ENCODE assay signal across 21 cellular contexts in the genomic region with DNA sequence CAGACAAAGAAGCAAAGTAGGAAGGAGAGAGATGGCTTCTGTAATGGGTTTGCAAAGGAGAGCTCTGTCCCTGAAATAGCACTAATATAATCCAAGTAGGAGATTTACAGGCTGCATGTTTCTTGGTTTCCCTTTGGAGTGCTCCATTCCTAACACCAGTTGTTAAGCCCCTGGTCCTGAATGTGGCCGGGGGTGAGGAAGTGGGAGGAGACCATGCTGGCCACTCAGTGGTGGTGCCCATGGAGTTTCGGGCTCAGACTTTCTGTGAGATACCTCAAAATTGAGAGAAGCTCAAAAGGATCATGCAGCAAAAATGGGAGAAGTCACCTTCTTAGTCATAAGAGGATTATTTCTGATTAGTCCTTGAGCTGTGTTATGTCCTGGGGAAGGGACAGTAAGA.
DNase-seq lines count a peak whose midpoint lies in the region; ATAC-seq, FAIRE-seq and TF ChIP-seq lines count a peak whose summit lies in the region.
"Had no signal": no experiment of that assay in that cellular context is flagged by ENCODE, and none has a peak within 500 bp of the region (broad histone marks: within the 10 kb centered on the region; RNA-seq: fewer than 3 reads in every experiment).

No MANE protein-coding gene starts in this region.

- peak overlapping the region; percentile 92 for H3K27ac Mint-ChIP-seq in activated CD8-positive, alpha-beta memory T cell treated with anti-CD3 and anti-CD28 coated beads, Interleukin-2, amount 10 ng/mL, durations not matched to agents 7 days and 5 days
- peak overlapping the region; percentile 96 for H3K27ac Mint-ChIP-seq in activated naive CD8-positive, alpha-beta T cell
- peak overlapping the region; percentile 24 to 95 (median 86) for H3K27ac Mint-ChIP-seq in nephron
- H3K27ac Mint-ChIP-seq: H9, nephron progenitor cell had no signal

- no peak for TF ChIP-seq CTCF in nephron (IDR thresholded peaks at IDR 0.05; ENCODE audit: unreplicated experiment in 3 of 3)

- no peak for DNase-seq in activated CD8-positive, alpha-beta memory T cell treated with anti-CD3 and anti-CD28 coated beads, Interleukin-2, amount 10 ng/mL, durations not matched to agents 7 days and 5 days
- DNase-seq in activated CD8-positive, alpha-beta memory T cell treated with anti-CD3 and anti-CD28 coated beads, Interleukin-2, amount 50 U/mL, for 48 hours: no peak
- no peak for DNase-seq in GM12891 (ENCODE audit: insufficient read length, low spot score)
- no peak for DNase-seq in NAMALWA (ENCODE audit: low spot score)
- DNase-seq in NK-92 treated with Interleukin-12 subunit alpha and Interleukin-12 subunit beta, amount 100 ng/mL, for 24 hours (lab: John Stamatoyannopoulos, UW): no peak
- no peak for DNase-seq in DMS79 treated with DMSO at 0.1 percent for 48 hours (lab: John Stamatoyannopoulos, UW)
- DNase-seq: ACHN; EL; H9; head of caudate nucleus; KG1; lower lobe of right lung; NCI-H1048; NCI-H2029 treated with DMSO at 0.1 percent for 48 hours; NCI-H510A; nephron progenitor cell; stimulated activated naive CD4-positive, alpha-beta T cell treated with Interleukin-2 at 50 U/mL for 16 hours had no signal

- H3K27me3 Mint-ChIP-seq in activated CD8-positive, alpha-beta memory T cell treated with anti-CD3 and anti-CD28 coated beads, Interleukin-2, amount 10 ng/mL, durations not matched to agents 7 days and 5 days: no peaks in the 10 kb centered on the region
- no peaks in the 10 kb centered on the region for H3K27me3 Mint-ChIP-seq in activated naive CD8-positive, alpha-beta T cell
- H3K27me3 Mint-ChIP-seq in nephron (ENCODE audit: low read depth): no peaks in the 10 kb centered on the region

- no peaks in the 10 kb centered on the region for H3K9me3 Mint-ChIP-seq in activated CD8-positive, alpha-beta memory T cell treated with anti-CD3 and anti-CD28 coated beads, Interleukin-2, amount 10 ng/mL, durations not matched to agents 7 days and 5 days (ENCODE audit: low read depth)
- H3K9me3 Mint-ChIP-seq in activated naive CD8-positive, alpha-beta T cell (ENCODE audit: low read depth): no peaks in the 10 kb centered on the region
- no peaks in the 10 kb centered on the region for H3K9me3 Mint-ChIP-seq in nephron
- H3K9me3 Mint-ChIP-seq: H9, nephron progenitor cell had no signal

- peak overlapping the region; percentile 87 for H3K4me3 Mint-ChIP-seq in activated CD8-positive, alpha-beta memory T cell treated with anti-CD3 and anti-CD28 coated beads, Interleukin-2, amount 10 ng/mL, durations not matched to agents 7 days and 5 days
- peak overlapping the region; percentile 93 for H3K4me3 Mint-ChIP-seq in activated naive CD8-positive, alpha-beta T cell
- no peak overlapping the region for H3K4me3 Mint-ChIP-seq in nephron
- H3K4me3 Mint-ChIP-seq: H9, nephron progenitor cell had no signal

- TF ChIP-seq POLR2A in GM12891 (IDR thresholded peaks at IDR 0.05; ENCODE audit: low read depth, low read length): no peak

- ATAC-seq in activated CD8-positive, alpha-beta memory T cell treated with anti-CD3 and anti-CD28 coated beads, Interleukin-2, amount 10 ng/mL, durations not matched to agents 7 days and 5 days: no peak
- ATAC-seq: lower lobe of right lung had no signal

- peaks cover 25% of the 10 kb centered on the region for H3K4me1 Mint-ChIP-seq in activated CD8-positive, alpha-beta memory T cell treated with anti-CD3 and anti-CD28 coated beads, Interleukin-2, amount 10 ng/mL, durations not matched to agents 7 days and 5 days
- peaks cover 26% of the 10 kb centered on the region for H3K4me1 Mint-ChIP-seq in activated naive CD8-positive, alpha-beta T cell (ENCODE audit: low read depth)
- H3K4me1 Mint-ChIP-seq in nephron: peaks cover 52% of the 10 kb centered on the region

- FAIRE-seq in GM12891 (lab: Jason Lieb, UNC): peak; percentile 76
- FAIRE-seq: TTC549, urothelium cell line had no signal

- peaks cover 88% of the 10 kb centered on the region for H3K36me3 Mint-ChIP-seq in activated CD8-positive, alpha-beta memory T cell treated with anti-CD3 and anti-CD28 coated beads, Interleukin-2, amount 10 ng/mL, durations not matched to agents 7 days and 5 days
- peaks cover 30% of the 10 kb centered on the region for H3K36me3 Mint-ChIP-seq in activated naive CD8-positive, alpha-beta T cell
- H3K36me3 Mint-ChIP-seq in nephron (ENCODE audit: low read depth): no peaks in the 10 kb centered on the region

- CTCF ChIA-PET in activated CD8-positive, alpha-beta memory T cell treated with anti-CD3 and anti-CD28 coated beads, Interleukin-2, amount 10 ng/mL, durations not matched to agents 7 days and 5 days (lab: Charles Lee): interaction anchor here (0.6 to 1.7 kb wide), 6 partner anchors 21 to 354 kb away, joined by 3 to 5 read pairs (median 3); no protein-coding TSS in a partner anchor

TF ChIP-seq in GM12891, 5 proteins besides CTCF, POLR2A, EP300 and RAD21:
- no peak for TF ChIP-seq PAX5 (IDR thresholded peaks at IDR 0.05; ENCODE audit: insufficient read depth, low read length, severe bottlenecking)
- TF ChIP-seq TAF1 (IDR thresholded peaks at IDR 0.05; ENCODE audit: low read depth, low read length): no peak
- TF ChIP-seq SPI1 (IDR thresholded peaks at IDR 0.05; ENCODE audit: low read depth, low read length): no peak
- TF ChIP-seq POU2F2 (IDR thresholded peaks at IDR 0.05; ENCODE audit: low read depth, low read length): no peak
- TF ChIP-seq POLR2AphosphoS5 (IDR thresholded peaks at IDR 0.05; ENCODE audit: low read depth, low read length): no peak
TF ChIP-seq in GM12891: peak in this region for 0.

Comparison
In these comparisons a context has a peak if more than half of its experiments do, and no peak if none do; other contexts are left out.
1. H3K4me3 Mint-ChIP-seq: peak in activated CD8-positive, alpha-beta memory T cell treated with anti-CD3 and anti-CD28 coated beads, Interleukin-2, amount 10 ng/mL, durations not matched to agents 7 days and 5 days (single experiment) and activated naive CD8-positive, alpha-beta T cell (single experiment); none in nephron (0 of 3).
2. Peak in every context shown above with its lines, with median percentiles within 50 percentile points of each other: H3K27ac Mint-ChIP-seq.